Comparison of ENCODE assay signal across 34 cellular contexts in genomic region chr7:96244244-96244991, GRCh38.
"Had no signal": no experiment of that assay in that cellular context is flagged by ENCODE, and none has a peak within 500 bp of the region (broad histone marks: within the 10 kb centered on the region; RNA-seq: fewer than 3 reads in every experiment).

No MANE protein-coding gene starts in this region.

- H3K36me3 Mint-ChIP-seq: activated CD4-positive, alpha-beta memory T cell treated with anti-CD3 and anti-CD28 coated beads for 36 hours had no signal

- H3K27me3 Mint-ChIP-seq: activated B cell treated with CpG ODN at 0.5 μM for 24 hours; activated CD4-positive, alpha-beta memory T cell treated with anti-CD3 and anti-CD28 coated beads for 36 hours; activated naive CD8-positive, alpha-beta T cell treated with anti-CD3 and anti-CD28 coated beads for 36 hours; central memory CD8-positive, alpha-beta T cell had no signal

- H3K4me3 Mint-ChIP-seq: activated B cell treated with CpG ODN at 0.5 μM for 24 hours; activated CD4-positive, alpha-beta memory T cell treated with anti-CD3 and anti-CD28 coated beads for 36 hours; activated naive CD8-positive, alpha-beta T cell treated with anti-CD3 and anti-CD28 coated beads for 36 hours; activated T-cell treated with anti-CD3 and anti-CD28 coated beads, Interleukin-2, amount 50 U/mL, for 4 hours; central memory CD8-positive, alpha-beta T cell had no signal

- ATAC-seq: activated T-cell treated with anti-CD3 and anti-CD28 coated beads, Interleukin-2, amount 50 U/mL, for 4 hours; Right ventricle myocardium inferior had no signal

- H3K27ac Mint-ChIP-seq: activated B cell treated with CpG ODN at 0.5 μM for 24 hours; activated CD4-positive, alpha-beta memory T cell treated with anti-CD3 and anti-CD28 coated beads for 36 hours; activated naive CD8-positive, alpha-beta T cell treated with anti-CD3 and anti-CD28 coated beads for 36 hours had no signal

- DNase-seq: activated B cell treated with CpG ODN at 0.5 μM for 24 hours; activated CD4-positive, alpha-beta memory T cell treated with anti-CD3 and anti-CD28 coated beads for 36 hours; activated CD4-positive, alpha-beta T cell treated with anti-CD3 and anti-CD28 coated beads for 4 hours; activated CD4-positive, alpha-beta T cell treated with anti-CD3 and anti-CD28 coated beads, Interleukin-2, amount 50 U/mL, for 1 hour; activated CD4-positive, CD25-positive, alpha-beta regulatory T cell treated with anti-CD3 and anti-CD28 coated beads, Interleukin-2, amount 50 U/mL, for 72 hours; activated CD8-positive, alpha-beta memory T cell treated with anti-CD3 and anti-CD28 coated beads, Interleukin-2, amount 50 U/mL, for 4 hours; activated effector memory CD4-positive, alpha-beta T cell treated with Interleukin-2 at 50 U/mL for 16 hours; activated naive CD4-positive, alpha-beta T cell treated with anti-CD3 and anti-CD28 coated beads, Interleukin-2, amount 50 U/mL, for 16 hours; activated naive CD8-positive, alpha-beta T cell treated with anti-CD3 and anti-CD28 coated beads for 36 hours; activated T-cell treated with anti-CD3 and anti-CD28 coated beads for 4 hours; activated T-cell treated with anti-CD3 and anti-CD28 coated beads, Interleukin-2, amount 50 U/mL, for 4 hours; amniotic stem cell; aorta; colonic mucosa; Kasumi-1; MM.1S; MV-4-11; NCI-H1092; NCI-H1436 treated with DMSO at 0.1 percent for 48 hours; NCI-H1694 treated with DMSO at 0.1 percent for 48 hours; NCI-H2029; NCI-H2171 treated with DMSO at 0.1 percent for 48 hours; NCI-H2227 treated with DMSO at 0.1 percent for 48 hours; NCI-H524 treated with DMSO at 0.1 percent for 48 hours; NCI-H82; NK-92 treated with Interleukin-12 subunit alpha and Interleukin-12 subunit beta, amount 100 ng/mL, for 24 hours; PC-9; SW 1271; T-helper 1 cell; T-helper 2 cell; T-helper 9 cell had no signal

- H3K9me3 Mint-ChIP-seq: activated B cell treated with CpG ODN at 0.5 μM for 24 hours; activated CD4-positive, alpha-beta memory T cell treated with anti-CD3 and anti-CD28 coated beads for 36 hours; activated naive CD8-positive, alpha-beta T cell treated with anti-CD3 and anti-CD28 coated beads for 36 hours; activated T-cell treated with anti-CD3 and anti-CD28 coated beads, Interleukin-2, amount 50 U/mL, for 4 hours; central memory CD8-positive, alpha-beta T cell had no signal

- H3K4me3 ChIP-seq: cardiac muscle cell, colonic mucosa, PC-9 had no signal
